Comparison of ENCODE assay signal across 8 cellular contexts in the genomic region with DNA sequence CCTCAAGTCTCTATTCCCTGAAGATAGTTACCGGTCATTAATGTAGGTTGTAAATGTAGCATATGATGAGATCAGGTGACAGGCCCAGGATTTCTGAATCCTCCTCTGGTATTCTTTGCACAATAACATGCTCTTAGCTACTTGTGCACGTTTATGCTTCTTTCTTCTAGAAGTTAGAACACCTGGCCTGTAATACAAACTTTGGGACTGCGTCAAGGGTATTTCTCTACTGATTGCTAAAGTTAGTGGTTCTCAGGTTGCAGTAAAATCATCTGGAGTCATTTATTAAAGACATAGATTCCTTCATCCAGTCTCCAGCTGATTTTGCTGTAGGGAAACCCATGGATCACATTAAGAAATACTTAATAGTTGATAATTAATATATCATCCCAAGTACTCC. TPM values are rescaled to one million over a fixed set of nuclear protein-coding genes. Genes with fewer than 3 reads are reported as not detected.
"Had no signal": no experiment of that assay in that cellular context is flagged by ENCODE, and none has a peak within 500 bp of the region (broad histone marks: within the 10 kb centered on the region; RNA-seq: fewer than 3 reads in every experiment).

No MANE protein-coding gene starts in this region.

- ATAC-seq: HepG2, K562 had no signal

- DNase-seq: IMR-90, KBM-7, KG1 had no signal

- H3K4me3 ChIP-seq: K562 had no signal

- H3K27ac ChIP-seq: HL-60, KMS-11 had no signal

RNA-seq across cellular contexts. Expression of gene UNC13C, which starts 48.0 kb away (rescaled TPM):
- total RNA-seq: HT-29, IMR-90, K562 had no signal
- polyA plus RNA-seq: HepG2, IMR-90, K562 had no signal
